Comparison of ENCODE assay signal across 1 cellular context in the genomic region with DNA sequence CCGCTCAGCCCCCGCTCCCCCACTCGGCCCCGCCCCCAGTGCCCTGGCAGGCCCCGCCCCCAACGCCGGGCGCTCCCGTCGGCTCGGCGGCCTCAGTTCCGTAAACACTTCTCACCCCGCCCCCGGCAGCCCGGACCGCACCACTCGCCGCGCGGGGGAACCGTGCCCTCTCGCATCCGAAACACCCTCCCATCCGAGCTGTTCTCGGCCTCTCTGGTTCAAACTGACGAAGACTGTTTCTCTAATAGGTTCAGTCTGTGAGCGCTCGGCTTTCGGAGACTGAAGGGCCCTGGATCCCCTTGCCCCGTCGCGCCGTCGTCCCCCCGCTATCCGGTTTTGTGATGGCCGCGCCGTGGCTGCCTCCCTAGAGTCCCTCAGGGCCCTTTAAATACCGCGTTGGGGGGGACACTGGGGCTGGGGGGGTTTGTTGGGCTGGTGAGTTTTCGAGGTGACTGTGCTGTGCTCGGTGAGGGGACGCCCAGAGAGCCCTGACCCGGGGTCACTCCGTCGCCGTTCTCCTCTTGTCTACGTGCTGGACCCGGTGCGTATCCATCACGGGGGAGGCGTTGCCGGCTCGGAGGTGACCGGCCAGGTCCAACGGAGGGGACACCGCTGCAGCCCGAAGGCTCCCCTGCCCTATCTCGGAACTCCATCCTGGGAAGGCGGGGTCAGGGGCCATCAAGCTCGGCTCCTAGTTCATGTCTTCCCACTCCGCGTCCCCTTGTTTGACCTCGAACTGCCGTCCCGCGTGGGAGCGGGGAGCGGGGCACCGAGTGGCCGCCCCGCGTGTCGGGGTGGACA.
TF ChIP-seq lines count a peak whose summit lies in the region.

A gene (plus strand): TSS at position 333 of the 801 bp plus-strand sequence. CDS start 8,343 bp downstream, outside the sequence.

TF ChIP-seq in HEK293, 187 proteins besides CTCF, POLR2A, EP300 and RAD21 (continued from another document):
- TF ChIP-seq ZNF555 (tag by site-specific recombination; conservative IDR thresholded peaks at IDR 0.05) (no peak), ZNF114 (tag by site-specific recombination; IDR thresholded peaks at IDR 0.05) (no peak), ZNF561 (tag by site-specific recombination; IDR thresholded peaks at IDR 0.05; ENCODE audit: borderline replicate concordance) (peak; percentile 20; the same call in 1 of the 2 replicates), TCF7L2 (IDR thresholded peaks at IDR 0.05; ENCODE audit: borderline replicate concordance, low read depth, low read length) (peak; percentile 25; the same call in 1 of the 2 replicates), ZBTB7A (tag by site-specific recombination; IDR thresholded peaks at IDR 0.05; ENCODE audit: low read depth) (0 out of 2 replicates have a peak, but pooled peaks have one; percentile 45), ZFP41 (tag by site-specific recombination; IDR thresholded peaks at IDR 0.05; ENCODE audit: borderline replicate concordance) (no peak), GLIS1 (tag by site-specific recombination; IDR thresholded peaks at IDR 0.05) (peak; percentile 77), ZNF791 (tag by site-specific recombination; IDR thresholded peaks at IDR 0.05) (no peak), ZNF514 (tag by site-specific recombination; IDR thresholded peaks at IDR 0.05) (no peak), ZNF548 (tag by site-specific recombination; IDR thresholded peaks at IDR 0.05) (0 out of 2 replicates have a peak, but pooled peaks have one; percentile 6), OSR2 (tag by site-specific recombination; IDR thresholded peaks at IDR 0.05) (no peak), ZNF223 (tag by site-specific recombination; IDR thresholded peaks at IDR 0.05) (no peak), ZBTB17 (tag by site-specific recombination; IDR thresholded peaks at IDR 0.05) (peak; percentile 47; the same call in 1 of the 2 replicates), ZNF654 (tag by site-specific recombination; IDR thresholded peaks at IDR 0.05; ENCODE audit: low read depth) (no peak), ZNF629 (tag by site-specific recombination; IDR thresholded peaks at IDR 0.05) (peak; percentile 64), ZNF354C (tag by site-specific recombination; IDR thresholded peaks at IDR 0.05; ENCODE audit: borderline replicate concordance, low read depth) (no peak), ZNF677 (tag by site-specific recombination; IDR thresholded peaks at IDR 0.05) (no peak), SP2 (tag by site-specific recombination; IDR thresholded peaks at IDR 0.05) (peak; percentile 53), ZNF610 (tag by site-specific recombination; IDR thresholded peaks at IDR 0.05; ENCODE audit: borderline replicate concordance) (peak; percentile 47; the same call in 1 of the 2 replicates), ZNF837 (tag by site-specific recombination; IDR thresholded peaks at IDR 0.05) (no peak), ZNF366 (tag by site-specific recombination; conservative IDR thresholded peaks at IDR 0.05) (no peak), ZNF510 (tag by site-specific recombination; IDR thresholded peaks at IDR 0.05; ENCODE audit: insufficient replicate concordance) (no peak), ZNF341 (tag by site-specific recombination; IDR thresholded peaks at IDR 0.05; ENCODE audit: low read depth) (peak; percentile 29; the same call in 1 of the 2 replicates), KLF8 (tag by site-specific recombination; IDR thresholded peaks at IDR 0.05) (peak; percentile 91), ZNF266 (tag by site-specific recombination; IDR thresholded peaks at IDR 0.05; ENCODE audit: low read depth) (no peak), HOXC10 (CRISPR knock-in tag; IDR thresholded peaks at IDR 0.05) (no peak), ZFP69B (tag by site-specific recombination; IDR thresholded peaks at IDR 0.05) (no peak; the same call in 1 of the 2 replicates), ZNF221 (tag by site-specific recombination; IDR thresholded peaks at IDR 0.05; ENCODE audit: borderline replicate concordance) (no peak), ZNF530 (tag by site-specific recombination; IDR thresholded peaks at IDR 0.05; ENCODE audit: low read depth) (no peak), ZNF174 (tag by site-specific recombination; IDR thresholded peaks at IDR 0.05) (no peak), SP3 (tag by site-specific recombination; IDR thresholded peaks at IDR 0.05) (peak; percentile 84), ZNF157 (tag by site-specific recombination; IDR thresholded peaks at IDR 0.05) (no peak), ZEB2 (tag by site-specific recombination; IDR thresholded peaks at IDR 0.05) (no peak; the same call in 1 of the 2 replicates), ZNF248 (tag by site-specific recombination; IDR thresholded peaks at IDR 0.05) (no peak)
- TF ChIP-seq, protein P1, sequence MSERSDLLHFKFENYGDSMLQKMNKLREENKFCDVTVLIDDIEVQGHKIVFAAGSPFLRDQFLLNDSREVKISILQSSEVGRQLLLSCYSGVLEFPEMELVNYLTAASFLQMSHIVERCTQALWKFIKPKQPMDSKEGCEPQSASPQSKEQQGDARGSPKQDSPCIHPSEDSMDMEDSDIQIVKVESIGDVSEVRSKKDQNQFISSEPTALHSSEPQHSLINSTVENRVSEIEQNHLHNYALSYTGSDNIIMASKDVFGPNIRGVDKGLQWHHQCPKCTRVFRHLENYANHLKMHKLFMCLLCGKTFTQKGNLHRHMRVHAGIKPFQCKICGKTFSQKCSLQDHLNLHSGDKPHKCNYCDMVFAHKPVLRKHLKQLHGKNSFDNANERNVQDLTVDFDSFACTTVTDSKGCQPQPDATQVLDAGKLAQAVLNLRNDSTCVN (tag by site-specific recombination; optimal IDR thresholded peaks at IDR 0.05): peak; percentile 47
- TF ChIP-seq, protein P2, sequence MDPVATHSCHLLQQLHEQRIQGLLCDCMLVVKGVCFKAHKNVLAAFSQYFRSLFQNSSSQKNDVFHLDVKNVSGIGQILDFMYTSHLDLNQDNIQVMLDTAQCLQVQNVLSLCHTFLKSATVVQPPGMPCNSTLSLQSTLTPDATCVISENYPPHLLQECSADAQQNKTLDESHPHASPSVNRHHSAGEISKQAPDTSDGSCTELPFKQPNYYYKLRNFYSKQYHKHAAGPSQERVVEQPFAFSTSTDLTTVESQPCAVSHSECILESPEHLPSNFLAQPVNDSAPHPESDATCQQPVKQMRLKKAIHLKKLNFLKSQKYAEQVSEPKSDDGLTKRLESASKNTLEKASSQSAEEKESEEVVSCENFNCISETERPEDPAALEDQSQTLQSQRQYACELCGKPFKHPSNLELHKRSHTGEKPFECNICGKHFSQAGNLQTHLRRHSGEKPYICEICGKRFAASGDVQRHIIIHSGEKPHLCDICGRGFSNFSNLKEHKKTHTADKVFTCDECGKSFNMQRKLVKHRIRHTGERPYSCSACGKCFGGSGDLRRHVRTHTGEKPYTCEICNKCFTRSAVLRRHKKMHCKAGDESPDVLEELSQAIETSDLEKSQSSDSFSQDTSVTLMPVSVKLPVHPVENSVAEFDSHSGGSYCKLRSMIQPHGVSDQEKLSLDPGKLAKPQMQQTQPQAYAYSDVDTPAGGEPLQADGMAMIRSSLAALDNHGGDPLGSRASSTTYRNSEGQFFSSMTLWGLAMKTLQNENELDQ (tag by site-specific recombination; IDR thresholded peaks at IDR 0.05; ENCODE audit: low read depth): peak; percentile 84
- TF ChIP-seq, protein P3, sequence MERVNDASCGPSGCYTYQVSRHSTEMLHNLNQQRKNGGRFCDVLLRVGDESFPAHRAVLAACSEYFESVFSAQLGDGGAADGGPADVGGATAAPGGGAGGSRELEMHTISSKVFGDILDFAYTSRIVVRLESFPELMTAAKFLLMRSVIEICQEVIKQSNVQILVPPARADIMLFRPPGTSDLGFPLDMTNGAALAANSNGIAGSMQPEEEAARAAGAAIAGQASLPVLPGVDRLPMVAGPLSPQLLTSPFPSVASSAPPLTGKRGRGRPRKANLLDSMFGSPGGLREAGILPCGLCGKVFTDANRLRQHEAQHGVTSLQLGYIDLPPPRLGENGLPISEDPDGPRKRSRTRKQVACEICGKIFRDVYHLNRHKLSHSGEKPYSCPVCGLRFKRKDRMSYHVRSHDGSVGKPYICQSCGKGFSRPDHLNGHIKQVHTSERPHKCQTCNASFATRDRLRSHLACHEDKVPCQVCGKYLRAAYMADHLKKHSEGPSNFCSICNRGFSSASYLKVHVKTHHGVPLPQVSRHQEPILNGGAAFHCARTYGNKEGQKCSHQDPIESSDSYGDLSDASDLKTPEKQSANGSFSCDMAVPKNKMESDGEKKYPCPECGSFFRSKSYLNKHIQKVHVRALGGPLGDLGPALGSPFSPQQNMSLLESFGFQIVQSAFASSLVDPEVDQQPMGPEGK (tag by site-specific recombination; IDR thresholded peaks at IDR 0.05): peak; percentile 90
- TF ChIP-seq, protein P4, sequence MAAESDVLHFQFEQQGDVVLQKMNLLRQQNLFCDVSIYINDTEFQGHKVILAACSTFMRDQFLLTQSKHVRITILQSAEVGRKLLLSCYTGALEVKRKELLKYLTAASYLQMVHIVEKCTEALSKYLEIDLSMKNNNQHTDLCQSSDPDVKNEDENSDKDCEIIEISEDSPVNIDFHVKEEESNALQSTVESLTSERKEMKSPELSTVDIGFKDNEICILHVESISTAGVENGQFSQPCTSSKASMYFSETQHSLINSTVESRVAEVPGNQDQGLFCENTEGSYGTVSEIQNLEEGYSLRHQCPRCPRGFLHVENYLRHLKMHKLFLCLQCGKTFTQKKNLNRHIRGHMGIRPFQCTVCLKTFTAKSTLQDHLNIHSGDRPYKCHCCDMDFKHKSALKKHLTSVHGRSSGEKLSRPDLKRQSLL (tag by site-specific recombination; IDR thresholded peaks at IDR 0.05): no peak
- TF ChIP-seq, protein P5, sequence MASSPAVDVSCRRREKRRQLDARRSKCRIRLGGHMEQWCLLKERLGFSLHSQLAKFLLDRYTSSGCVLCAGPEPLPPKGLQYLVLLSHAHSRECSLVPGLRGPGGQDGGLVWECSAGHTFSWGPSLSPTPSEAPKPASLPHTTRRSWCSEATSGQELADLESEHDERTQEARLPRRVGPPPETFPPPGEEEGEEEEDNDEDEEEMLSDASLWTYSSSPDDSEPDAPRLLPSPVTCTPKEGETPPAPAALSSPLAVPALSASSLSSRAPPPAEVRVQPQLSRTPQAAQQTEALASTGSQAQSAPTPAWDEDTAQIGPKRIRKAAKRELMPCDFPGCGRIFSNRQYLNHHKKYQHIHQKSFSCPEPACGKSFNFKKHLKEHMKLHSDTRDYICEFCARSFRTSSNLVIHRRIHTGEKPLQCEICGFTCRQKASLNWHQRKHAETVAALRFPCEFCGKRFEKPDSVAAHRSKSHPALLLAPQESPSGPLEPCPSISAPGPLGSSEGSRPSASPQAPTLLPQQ (tag by site-specific recombination; IDR thresholded peaks at IDR 0.05): no peak
- TF ChIP-seq, protein P6, sequence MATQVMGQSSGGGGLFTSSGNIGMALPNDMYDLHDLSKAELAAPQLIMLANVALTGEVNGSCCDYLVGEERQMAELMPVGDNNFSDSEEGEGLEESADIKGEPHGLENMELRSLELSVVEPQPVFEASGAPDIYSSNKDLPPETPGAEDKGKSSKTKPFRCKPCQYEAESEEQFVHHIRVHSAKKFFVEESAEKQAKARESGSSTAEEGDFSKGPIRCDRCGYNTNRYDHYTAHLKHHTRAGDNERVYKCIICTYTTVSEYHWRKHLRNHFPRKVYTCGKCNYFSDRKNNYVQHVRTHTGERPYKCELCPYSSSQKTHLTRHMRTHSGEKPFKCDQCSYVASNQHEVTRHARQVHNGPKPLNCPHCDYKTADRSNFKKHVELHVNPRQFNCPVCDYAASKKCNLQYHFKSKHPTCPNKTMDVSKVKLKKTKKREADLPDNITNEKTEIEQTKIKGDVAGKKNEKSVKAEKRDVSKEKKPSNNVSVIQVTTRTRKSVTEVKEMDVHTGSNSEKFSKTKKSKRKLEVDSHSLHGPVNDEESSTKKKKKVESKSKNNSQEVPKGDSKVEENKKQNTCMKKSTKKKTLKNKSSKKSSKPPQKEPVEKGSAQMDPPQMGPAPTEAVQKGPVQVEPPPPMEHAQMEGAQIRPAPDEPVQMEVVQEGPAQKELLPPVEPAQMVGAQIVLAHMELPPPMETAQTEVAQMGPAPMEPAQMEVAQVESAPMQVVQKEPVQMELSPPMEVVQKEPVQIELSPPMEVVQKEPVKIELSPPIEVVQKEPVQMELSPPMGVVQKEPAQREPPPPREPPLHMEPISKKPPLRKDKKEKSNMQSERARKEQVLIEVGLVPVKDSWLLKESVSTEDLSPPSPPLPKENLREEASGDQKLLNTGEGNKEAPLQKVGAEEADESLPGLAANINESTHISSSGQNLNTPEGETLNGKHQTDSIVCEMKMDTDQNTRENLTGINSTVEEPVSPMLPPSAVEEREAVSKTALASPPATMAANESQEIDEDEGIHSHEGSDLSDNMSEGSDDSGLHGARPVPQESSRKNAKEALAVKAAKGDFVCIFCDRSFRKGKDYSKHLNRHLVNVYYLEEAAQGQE (tag by site-specific recombination; IDR thresholded peaks at IDR 0.05): no peak
- TF ChIP-seq, protein P7, sequence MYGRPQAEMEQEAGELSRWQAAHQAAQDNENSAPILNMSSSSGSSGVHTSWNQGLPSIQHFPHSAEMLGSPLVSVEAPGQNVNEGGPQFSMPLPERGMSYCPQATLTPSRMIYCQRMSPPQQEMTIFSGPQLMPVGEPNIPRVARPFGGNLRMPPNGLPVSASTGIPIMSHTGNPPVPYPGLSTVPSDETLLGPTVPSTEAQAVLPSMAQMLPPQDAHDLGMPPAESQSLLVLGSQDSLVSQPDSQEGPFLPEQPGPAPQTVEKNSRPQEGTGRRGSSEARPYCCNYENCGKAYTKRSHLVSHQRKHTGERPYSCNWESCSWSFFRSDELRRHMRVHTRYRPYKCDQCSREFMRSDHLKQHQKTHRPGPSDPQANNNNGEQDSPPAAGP (tag by site-specific recombination; IDR thresholded peaks at IDR 0.05): peak; percentile 62
- TF ChIP-seq, protein P8, sequence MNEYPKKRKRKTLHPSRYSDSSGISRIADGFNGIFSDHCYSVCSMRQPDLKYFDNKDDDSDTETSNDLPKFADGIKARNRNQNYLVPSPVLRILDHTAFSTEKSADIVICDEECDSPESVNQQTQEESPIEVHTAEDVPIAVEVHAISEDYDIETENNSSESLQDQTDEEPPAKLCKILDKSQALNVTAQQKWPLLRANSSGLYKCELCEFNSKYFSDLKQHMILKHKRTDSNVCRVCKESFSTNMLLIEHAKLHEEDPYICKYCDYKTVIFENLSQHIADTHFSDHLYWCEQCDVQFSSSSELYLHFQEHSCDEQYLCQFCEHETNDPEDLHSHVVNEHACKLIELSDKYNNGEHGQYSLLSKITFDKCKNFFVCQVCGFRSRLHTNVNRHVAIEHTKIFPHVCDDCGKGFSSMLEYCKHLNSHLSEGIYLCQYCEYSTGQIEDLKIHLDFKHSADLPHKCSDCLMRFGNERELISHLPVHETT (tag by site-specific recombination; IDR thresholded peaks at IDR 0.05): no peak; the same call in 1 of the 2 replicates
